8 cellular contexts compared by ENCODE assay signal in genomic region chr17:31488982-31489294, GRCh38.
DNase-seq lines count a peak whose midpoint lies in the region; ATAC-seq and TF ChIP-seq lines count a peak whose summit lies in the region.

No MANE protein-coding gene starts in this region.

- H3K4me1 ChIP-seq in suprapubic skin: peaks cover 65% of the 10 kb centered on the region

- H3K9me3 ChIP-seq in suprapubic skin: no peaks in the 10 kb centered on the region

- CTCF ChIA-PET in activated CD4-positive, alpha-beta T cell treated with anti-CD3 and anti-CD28 coated beads, Interleukin-2, amount 10 ng/mL, durations not matched to agents 7 days and 5 days (lab: Charles Lee): interaction anchor here (1.0 to 1.4 kb wide), 2 partner anchors 11 to 23 kb away, joined by 3 read pairs; no protein-coding TSS in a partner anchor

- no peak for TF ChIP-seq EP300 in suprapubic skin (IDR thresholded peaks at IDR 0.05)

- peak overlapping the region; percentile 79 for H3K27ac ChIP-seq in suprapubic skin

- H3K27me3 ChIP-seq in suprapubic skin: peaks cover 6% of the 10 kb centered on the region

- H3K4me1 Mint-ChIP-seq in activated CD4-positive, alpha-beta T cell treated with anti-CD3 and anti-CD28 coated beads, Interleukin-2, amount 10 ng/mL, durations not matched to agents 7 days and 5 days: peaks cover 62% of the 10 kb centered on the region
- peaks cover 55% of the 10 kb centered on the region for H3K4me1 Mint-ChIP-seq in activated T-helper 2 cell treated with anti-CD3 and anti-CD28 coated beads, Interferon-gamma antibody, Interleukin-2, Interleukin-4, amounts not matched to agents 10 μg/mL and 5 μg/mL and 100 μg/mL, durations not matched to agents 14 hours and 24 hours and 36 hours (ENCODE audit: low read depth)

- POLR2A ChIA-PET in activated CD4-positive, alpha-beta T cell treated with anti-CD3 and anti-CD28 coated beads, Interleukin-2, amount 10 ng/mL, durations not matched to agents 7 days and 5 days (lab: Charles Lee): interaction anchor here (2.7 kb wide), 1 partner anchor 20 kb away, joined by 12 read pairs; no protein-coding TSS in a partner anchor

- intact Hi-C loops in activated T-helper 2 cell treated with anti-CD3 and anti-CD28 coated beads, Interferon-gamma antibody, Interleukin-2, Interleukin-4, amounts not matched to agents 10 μg/mL and 5 μg/mL and 100 μg/mL, durations not matched to agents 14 hours and 24 hours and 36 hours (cut with micrococcal nuclease): loop anchor here (1.0 to 5.0 kb wide), 2 partner anchors 19 to 38 kb away; no protein-coding TSS in a partner anchor

- peak overlapping the region; percentile 55 for H3K4me3 ChIP-seq in suprapubic skin
- no peak overlapping the region for H3K4me3 ChIP-seq in foreskin fibroblast (ENCODE audit: low read depth in 1 of 2, low read length in 2 of 2)

- H3K9me3 Mint-ChIP-seq in activated CD4-positive, alpha-beta T cell treated with anti-CD3 and anti-CD28 coated beads, Interleukin-2, amount 10 ng/mL, durations not matched to agents 7 days and 5 days: no peaks in the 10 kb centered on the region
- H3K9me3 Mint-ChIP-seq in activated T-helper 2 cell treated with anti-CD3 and anti-CD28 coated beads, Interferon-gamma antibody, Interleukin-2, Interleukin-4, amounts not matched to agents 10 μg/mL and 5 μg/mL and 100 μg/mL, durations not matched to agents 14 hours and 24 hours and 36 hours: no peaks in the 10 kb centered on the region

- DNase-seq in activated CD4-positive, alpha-beta T cell treated with anti-CD3 and anti-CD28 coated beads, Interleukin-2, amount 10 ng/mL, durations not matched to agents 7 days and 5 days: no peak
- DNase-seq in activated CD4-positive, alpha-beta T cell treated with anti-CD3 and anti-CD28 coated beads, Interleukin-2, amount 50 U/mL, for 4 hours: no peak
- no peak for DNase-seq in activated T-helper 2 cell treated with anti-CD3 and anti-CD28 coated beads, Interferon-gamma antibody, Interleukin-2, Interleukin-4, amounts not matched to agents 10 μg/mL and 5 μg/mL and 100 μg/mL, durations not matched to agents 14 hours and 24 hours and 36 hours (ENCODE audit: low spot score)
- peak; percentile 31 for DNase-seq in left kidney (ENCODE audit: low read depth, low spot score)
- no peak for DNase-seq in suprapubic skin (ENCODE audit: low spot score in 2 of 2)
- no peak for DNase-seq in NCI-H510A (lab: John Stamatoyannopoulos, UW)
- DNase-seq in foreskin fibroblast: no peak

- H3K36me3 Mint-ChIP-seq in activated CD4-positive, alpha-beta T cell treated with anti-CD3 and anti-CD28 coated beads, Interleukin-2, amount 10 ng/mL, durations not matched to agents 7 days and 5 days (ENCODE audit: low read depth): peaks cover 2% of the 10 kb centered on the region
- H3K36me3 Mint-ChIP-seq in activated T-helper 2 cell treated with anti-CD3 and anti-CD28 coated beads, Interferon-gamma antibody, Interleukin-2, Interleukin-4, amounts not matched to agents 10 μg/mL and 5 μg/mL and 100 μg/mL, durations not matched to agents 14 hours and 24 hours and 36 hours (ENCODE audit: low read depth): peaks cover 9% of the 10 kb centered on the region

- ATAC-seq in HG02852 (IDR thresholded peaks at IDR 0.05; ENCODE audit: unreplicated experiment): no peak

- 13% methylated on average over 4 of the region's 4 CpGs for WGBS in suprapubic skin

- TF ChIP-seq CTCF in suprapubic skin (IDR thresholded peaks at IDR 0.05) (no peak), foreskin fibroblast (IDR thresholded peaks at IDR 0.05; ENCODE audit: low read depth, low read length) (no peak)

- H3K36me3 ChIP-seq in suprapubic skin: no peaks in the 10 kb centered on the region

- peak overlapping the region; percentile 87 for H3K4me3 Mint-ChIP-seq in activated CD4-positive, alpha-beta T cell treated with anti-CD3 and anti-CD28 coated beads, Interleukin-2, amount 10 ng/mL, durations not matched to agents 7 days and 5 days
- peak overlapping the region; percentile 93 for H3K4me3 Mint-ChIP-seq in activated T-helper 2 cell treated with anti-CD3 and anti-CD28 coated beads, Interferon-gamma antibody, Interleukin-2, Interleukin-4, amounts not matched to agents 10 μg/mL and 5 μg/mL and 100 μg/mL, durations not matched to agents 14 hours and 24 hours and 36 hours (ENCODE audit: low read depth)

- peaks cover 4% of the 10 kb centered on the region for H3K27me3 Mint-ChIP-seq in activated CD4-positive, alpha-beta T cell treated with anti-CD3 and anti-CD28 coated beads, Interleukin-2, amount 10 ng/mL, durations not matched to agents 7 days and 5 days
- no peaks in the 10 kb centered on the region for H3K27me3 Mint-ChIP-seq in activated T-helper 2 cell treated with anti-CD3 and anti-CD28 coated beads, Interferon-gamma antibody, Interleukin-2, Interleukin-4, amounts not matched to agents 10 μg/mL and 5 μg/mL and 100 μg/mL, durations not matched to agents 14 hours and 24 hours and 36 hours (ENCODE audit: low read depth)

- H3K27ac Mint-ChIP-seq in activated CD4-positive, alpha-beta T cell treated with anti-CD3 and anti-CD28 coated beads, Interleukin-2, amount 10 ng/mL, durations not matched to agents 7 days and 5 days: peak overlapping the region; percentile 87
- H3K27ac Mint-ChIP-seq in activated T-helper 2 cell treated with anti-CD3 and anti-CD28 coated beads, Interferon-gamma antibody, Interleukin-2, Interleukin-4, amounts not matched to agents 10 μg/mL and 5 μg/mL and 100 μg/mL, durations not matched to agents 14 hours and 24 hours and 36 hours: peak overlapping the region; percentile 76

- no peak for TF ChIP-seq POLR2A in suprapubic skin (IDR thresholded peaks at IDR 0.05)
